In genomic region chr4:151202851-151203455, GRCh38 we compare ENCODE assay signal across 15 cellular contexts.
DNase-seq lines count a peak whose midpoint lies in the region; ATAC-seq and TF ChIP-seq lines count a peak whose summit lies in the region.
"Had no signal": no experiment of that assay in that cellular context is flagged by ENCODE, and none has a peak within 500 bp of the region (broad histone marks: within the 10 kb centered on the region; RNA-seq: fewer than 3 reads in every experiment).

No MANE protein-coding gene starts in this region.

- H3K27ac ChIP-seq in brain microvascular endothelial cell (no peak overlapping the region), left ventricle myocardium inferior (replicated peaks) (peak overlapping the region; percentile 77), osteoblast (ENCODE audit: low read depth, low read length) (peak overlapping the region; percentile 8)
- H3K27ac ChIP-seq: hepatocyte had no signal

- DNase-seq in AG08396 (ENCODE audit: low spot score) (peak; percentile 14), brain microvascular endothelial cell (peak; percentile 22), left ventricle myocardium inferior (no peak), osteoblast (ENCODE audit: insufficient read length, low spot score, missing footprints) (no peak), SIG-M5 (lab: John Stamatoyannopoulos, UW) (no peak), ecto neural progenitor cell (ENCODE audit: low spot score) (no peak), germinal center (ENCODE audit: low spot score) (no peak)
- DNase-seq: activated CD4-positive, alpha-beta T cell treated with anti-CD3 and anti-CD28 coated beads, Interleukin-2, amount 50 U/mL, for 4 hours; activated gamma-delta T cell treated with Interleukin-2 at 50 U/mL for 16 hours; cortex of kidney; DMS153; NCI-H187 treated with DMSO at 0.1 percent for 48 hours; spleen had no signal

- intact Hi-C loops in left ventricle myocardium inferior (cut with micrococcal nuclease): no loop called here

- H3K36me3 ChIP-seq in brain microvascular endothelial cell (replicated peaks) (no peaks in the 10 kb centered on the region), left ventricle myocardium inferior (no peaks in the 10 kb centered on the region), osteoblast (ENCODE audit: insufficient read depth, low read length) (no peaks in the 10 kb centered on the region)
- H3K36me3 ChIP-seq: spleen had no signal

- H2AFZ ChIP-seq in osteoblast (ENCODE audit: low read length): no peak overlapping the region
- H2AFZ ChIP-seq: hepatocyte had no signal

- TF ChIP-seq CTCF in brain microvascular endothelial cell (IDR thresholded peaks at IDR 0.05; ENCODE audit: low read depth, low read length, missing control alignments): no peak
- no peak for TF ChIP-seq CTCF in left ventricle myocardium inferior (IDR thresholded peaks at IDR 0.05; ENCODE audit: borderline replicate concordance)
- no peak for TF ChIP-seq CTCF in osteoblast (IDR thresholded peaks at IDR 0.05; ENCODE audit: extremely low read depth, low read depth, low read length)

- peaks cover 16% of the 10 kb centered on the region for H3K79me2 ChIP-seq in osteoblast (ENCODE audit: insufficient read depth, low read length)

- H3K4me2 ChIP-seq in osteoblast (ENCODE audit: insufficient read depth, low read length): peak overlapping the region; percentile 63
- H3K4me2 ChIP-seq: hepatocyte had no signal

- no peak for ATAC-seq in GM19035 (IDR thresholded peaks at IDR 0.05; ENCODE audit: unreplicated experiment)

- in situ Hi-C loops in brain microvascular endothelial cell (cut with HindIII; ENCODE audit: low pct_ligation_motif_present, low sequenced_read_pairs): no loop called here

- no peaks in the 10 kb centered on the region for H3K27me3 ChIP-seq in brain microvascular endothelial cell (replicated peaks)
- no peaks in the 10 kb centered on the region for H3K27me3 ChIP-seq in left ventricle myocardium inferior (ENCODE audit: low read depth)
- no peaks in the 10 kb centered on the region for H3K27me3 ChIP-seq in osteoblast (ENCODE audit: insufficient read depth, low read length)
- H3K27me3 ChIP-seq: hepatocyte, spleen had no signal

- no peaks in the 10 kb centered on the region for H4K20me1 ChIP-seq in osteoblast (ENCODE audit: insufficient read depth, low read length)

- H3K4me3 ChIP-seq in brain microvascular endothelial cell (ENCODE audit: low read depth, low read length) (no peak overlapping the region), left ventricle myocardium inferior (peak overlapping the region; percentile 15), osteoblast (ENCODE audit: insufficient read depth, low read length) (no peak overlapping the region)
- H3K4me3 ChIP-seq: hepatocyte, spleen had no signal

- peaks cover 92% of the 10 kb centered on the region for H3K4me1 ChIP-seq in left ventricle myocardium inferior
- H3K4me1 ChIP-seq in osteoblast (ENCODE audit: insufficient read depth, low read length): peaks cover 18% of the 10 kb centered on the region

- H3K9me3 ChIP-seq in left ventricle myocardium inferior (replicated peaks) (no peaks in the 10 kb centered on the region), osteoblast (ENCODE audit: low read depth, low read length) (no peaks in the 10 kb centered on the region)
- H3K9me3 ChIP-seq: spleen had no signal

Comparison
In these comparisons a context has a peak if more than half of its experiments do, and no peak if none do; other contexts are left out.
1. DNase-seq: peak in AG08396 (single experiment) and brain microvascular endothelial cell (single experiment); none in left ventricle myocardium inferior (single experiment), osteoblast (single experiment), SIG-M5 (single experiment), ecto neural progenitor cell (single experiment) and germinal center (single experiment).